ENCODE assay signal across 34 cellular contexts in the genomic region with DNA sequence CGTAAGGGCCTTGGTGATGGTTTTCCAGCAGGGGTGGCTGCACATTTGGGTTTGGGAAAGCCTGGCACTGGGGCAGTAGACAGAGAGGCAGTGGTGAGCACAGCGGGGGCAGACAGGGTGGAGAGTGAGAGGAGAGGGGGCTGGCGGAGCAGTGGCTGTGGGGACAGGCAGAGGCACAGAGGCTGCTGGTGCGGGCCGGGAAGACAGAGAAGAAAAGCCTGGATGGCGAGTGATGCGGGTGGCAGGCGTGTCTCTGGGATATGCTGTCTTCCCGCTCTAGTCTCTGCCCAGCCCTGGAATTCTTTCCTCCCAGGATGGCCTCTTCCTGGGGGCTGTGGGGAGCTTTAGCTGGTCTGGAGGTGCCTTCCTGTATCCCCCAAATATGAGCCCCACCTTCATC. TPM values are rescaled to one million over a fixed set of nuclear protein-coding genes. Genes with fewer than 3 reads are reported as not detected.
"Had no signal": no experiment of that assay in that cellular context is flagged by ENCODE, and none has a peak within 500 bp of the region (broad histone marks: within the 10 kb centered on the region; RNA-seq: fewer than 3 reads in every experiment).

No MANE protein-coding gene starts in this region.

- ATAC-seq: activated CD4-positive, CD25-positive, alpha-beta regulatory T cell treated with anti-CD3 and anti-CD28 coated beads, Interleukin-2, amount 50 U/mL, for 24 hours; activated CD8-positive, alpha-beta T cell treated with anti-CD3 and anti-CD28 coated beads for 36 hours; body of pancreas; gastroesophageal sphincter; T-helper 17 cell had no signal

- DNase-seq: activated B cell treated with CpG ODN at 0.5 μM for 24 hours; activated CD4-positive, alpha-beta T cell treated with anti-CD3 and anti-CD28 coated beads for 48 hours; activated CD4-positive, alpha-beta T cell treated with anti-CD3 and anti-CD28 coated beads, Interleukin-2, amount 50 U/mL, for 1 hour; activated CD4-positive, alpha-beta T cell treated with anti-CD3 and anti-CD28 coated beads, Interleukin-2, amount 50 U/mL, for 48 hours; activated CD8-positive, alpha-beta memory T cell treated with anti-CD3 and anti-CD28 coated beads for 24 hours; activated CD8-positive, alpha-beta T cell treated with anti-CD3 and anti-CD28 coated beads for 36 hours; activated effector memory CD4-positive, alpha-beta T cell treated with anti-CD3 and anti-CD28 coated beads, Interleukin-2, amount 50 U/mL, for 16 hours; activated naive CD4-positive, alpha-beta T cell treated with anti-CD3 and anti-CD28 coated beads for 36 hours; activated T-cell treated with anti-CD3 and anti-CD28 coated beads, Interleukin-2, amount 50 U/mL, for 1 hour; activated T-cell treated with anti-CD3 and anti-CD28 coated beads, Interleukin-2, amount 50 U/mL, for 48 hours; amniotic stem cell; anterior cingulate cortex; body of pancreas; caudate nucleus; colonic mucosa; effector CD8-positive, alpha-beta T cell; esophagus squamous epithelium; foreskin melanocyte; T-helper 1 cell; T-helper 17 cell; T1000; WERI-Rb-1 had no signal

- H3K9me3 ChIP-seq: body of pancreas, colonic mucosa, esophagus squamous epithelium, gastroesophageal sphincter had no signal

- H3K27me3 ChIP-seq: body of pancreas, colonic mucosa had no signal

- H3K27ac ChIP-seq: body of pancreas, colonic mucosa, epithelial cell of prostate, esophagus squamous epithelium, gastroesophageal sphincter, WERI-Rb-1 had no signal

- H3K4me3 Mint-ChIP-seq: activated B cell treated with CpG ODN at 0.5 μM for 24 hours; activated CD8-positive, alpha-beta T cell treated with anti-CD3 and anti-CD28 coated beads for 36 hours; activated naive CD4-positive, alpha-beta T cell treated with anti-CD3 and anti-CD28 coated beads for 36 hours; activated naive CD4-positive, alpha-beta T cell treated with anti-CD3 and anti-CD28 coated beads, Interleukin-2, amount 50 U/mL, for 24 hours; activated T-helper 1 cell treated with anti-CD3 and anti-CD28 coated beads, Interleukin-12 subunit alpha, Interleukin-12 subunit beta, Interleukin-2, Interleukin-4 antibody, amounts not matched to agents 30 ng/mL and 10 ng/mL and 1 ng/mL, durations not matched to agents 14 hours and 24 hours and 36 hours; T-helper 17 cell; T-helper 2 cell treated with Interferon-gamma antibody and Interleukin-4, amounts not matched to agents 5 μg/mL and 100 μg/mL, for 36 hours had no signal

- H3K27me3 Mint-ChIP-seq: activated naive CD4-positive, alpha-beta T cell treated with anti-CD3 and anti-CD28 coated beads, Interleukin-2, amount 50 U/mL, for 24 hours had no signal

- H3K4me1 ChIP-seq: body of pancreas, colonic mucosa, esophagus squamous epithelium, gastroesophageal sphincter had no signal

- H3K36me3 Mint-ChIP-seq: activated naive CD4-positive, alpha-beta T cell treated with anti-CD3 and anti-CD28 coated beads, Interleukin-2, amount 50 U/mL, for 24 hours had no signal

- H3K36me3 ChIP-seq: colonic mucosa, esophagus squamous epithelium, gastroesophageal sphincter, WERI-Rb-1 had no signal

- H3K27ac Mint-ChIP-seq: activated B cell treated with CpG ODN at 0.5 μM for 24 hours; activated CD8-positive, alpha-beta T cell treated with anti-CD3 and anti-CD28 coated beads for 36 hours; activated naive CD4-positive, alpha-beta T cell treated with anti-CD3 and anti-CD28 coated beads for 36 hours; activated naive CD4-positive, alpha-beta T cell treated with anti-CD3 and anti-CD28 coated beads, Interleukin-2, amount 50 U/mL, for 24 hours; activated T-helper 1 cell treated with anti-CD3 and anti-CD28 coated beads, Interleukin-12 subunit alpha, Interleukin-12 subunit beta, Interleukin-2, Interleukin-4 antibody, amounts not matched to agents 30 ng/mL and 10 ng/mL and 1 ng/mL, durations not matched to agents 14 hours and 24 hours and 36 hours; activated T-helper 2 cell treated with anti-CD3 and anti-CD28 coated beads, Interferon-gamma antibody, Interleukin-2, Interleukin-4, amounts not matched to agents 10 μg/mL and 5 μg/mL and 100 μg/mL, durations not matched to agents 14 hours and 24 hours and 36 hours; T-helper 17 cell; T-helper 2 cell treated with Interferon-gamma antibody and Interleukin-4, amounts not matched to agents 5 μg/mL and 100 μg/mL, for 36 hours had no signal

- H3K9me3 Mint-ChIP-seq: activated B cell treated with CpG ODN at 0.5 μM for 24 hours; activated CD8-positive, alpha-beta T cell treated with anti-CD3 and anti-CD28 coated beads for 36 hours; activated naive CD4-positive, alpha-beta T cell treated with anti-CD3 and anti-CD28 coated beads for 36 hours; activated naive CD4-positive, alpha-beta T cell treated with anti-CD3 and anti-CD28 coated beads, Interleukin-2, amount 50 U/mL, for 24 hours; activated T-helper 1 cell treated with anti-CD3 and anti-CD28 coated beads, Interleukin-12 subunit alpha, Interleukin-12 subunit beta, Interleukin-2, Interleukin-4 antibody, amounts not matched to agents 30 ng/mL and 10 ng/mL and 1 ng/mL, durations not matched to agents 14 hours and 24 hours and 36 hours; activated T-helper 2 cell treated with anti-CD3 and anti-CD28 coated beads, Interferon-gamma antibody, Interleukin-2, Interleukin-4, amounts not matched to agents 10 μg/mL and 5 μg/mL and 100 μg/mL, durations not matched to agents 14 hours and 24 hours and 36 hours; T-helper 2 cell treated with Interferon-gamma antibody and Interleukin-4, amounts not matched to agents 5 μg/mL and 100 μg/mL, for 36 hours had no signal

- H3K4me1 Mint-ChIP-seq: activated naive CD4-positive, alpha-beta T cell treated with anti-CD3 and anti-CD28 coated beads, Interleukin-2, amount 50 U/mL, for 24 hours had no signal

- H3K4me3 ChIP-seq: body of pancreas, colonic mucosa, esophagus squamous epithelium, gastroesophageal sphincter had no signal

RNA-seq across cellular contexts. Expression of a gene that starts 16.9 kb away (rescaled TPM):
- total RNA-seq: activated CD8-positive, alpha-beta T cell treated with anti-CD3 and anti-CD28 coated beads for 36 hours; activated naive CD4-positive, alpha-beta T cell treated with anti-CD3 and anti-CD28 coated beads for 36 hours; activated T-helper 1 cell treated with anti-CD3 and anti-CD28 coated beads, Interleukin-12 subunit alpha, Interleukin-12 subunit beta, Interleukin-2, Interleukin-4 antibody, amounts not matched to agents 30 ng/mL and 10 ng/mL and 1 ng/mL, durations not matched to agents 14 hours and 24 hours and 36 hours; body of pancreas; dermis microvascular lymphatic vessel endothelial cell; endothelial cell of umbilical vein; fibroblast of lung; fibroblast of villous mesenchyme; glomerular endothelial cell; T-helper 17 cell had no signal
- polyA plus RNA-seq: endothelial cell of umbilical vein, fibroblast of lung had no signal

RNA-seq across cellular contexts. Expression of a gene that starts 18.1 kb away (rescaled TPM):
- total RNA-seq: activated B cell treated with CpG ODN at 0.5 μM for 24 hours; activated CD8-positive, alpha-beta T cell treated with anti-CD3 and anti-CD28 coated beads for 36 hours; activated naive CD4-positive, alpha-beta T cell treated with anti-CD3 and anti-CD28 coated beads for 36 hours; activated T-helper 1 cell treated with anti-CD3 and anti-CD28 coated beads, Interleukin-12 subunit alpha, Interleukin-12 subunit beta, Interleukin-2, Interleukin-4 antibody, amounts not matched to agents 30 ng/mL and 10 ng/mL and 1 ng/mL, durations not matched to agents 14 hours and 24 hours and 36 hours; activated T-helper 2 cell treated with anti-CD3 and anti-CD28 coated beads, Interferon-gamma antibody, Interleukin-2, Interleukin-4, amounts not matched to agents 10 μg/mL and 5 μg/mL and 100 μg/mL, durations not matched to agents 14 hours and 24 hours and 36 hours; body of pancreas; colonic mucosa; dermis microvascular lymphatic vessel endothelial cell; endothelial cell of umbilical vein; esophagus squamous epithelium; fibroblast of lung; fibroblast of villous mesenchyme; gastroesophageal sphincter; glomerular endothelial cell; T-helper 17 cell had no signal
- polyA plus RNA-seq: endothelial cell of umbilical vein, fibroblast of lung had no signal

RNA-seq across cellular contexts. Expression of a gene that starts 32.5 kb away (rescaled TPM):
- total RNA-seq: activated CD8-positive, alpha-beta T cell treated with anti-CD3 and anti-CD28 coated beads for 36 hours had no signal

RNA-seq across cellular contexts. Expression of a gene that starts 55.1 kb away (rescaled TPM):
- total RNA-seq: fibroblast of villous mesenchyme had no signal
- polyA plus RNA-seq: fibroblast of lung had no signal
